Comparison of ENCODE assay signal across 14 cellular contexts in genomic region chrX:53251307-53251706, GRCh38.
"Had no signal": no experiment of that assay in that cellular context is flagged by ENCODE, and none has a peak within 500 bp of the region (broad histone marks: within the 10 kb centered on the region; RNA-seq: fewer than 3 reads in every experiment).

No MANE protein-coding gene starts in this region.

- H3K9me3 ChIP-seq: ascending aorta, testis, upper lobe of right lung had no signal

- H3K27me3 ChIP-seq: ascending aorta, testis, upper lobe of right lung had no signal

- DNase-seq: activated CD4-positive, alpha-beta T cell treated with anti-CD3 and anti-CD28 coated beads for 1 hour; activated CD4-positive, alpha-beta T cell treated with anti-CD3 and anti-CD28 coated beads, Interleukin-2, amount 50 U/mL, for 4 hours; activated naive CD4-positive, alpha-beta T cell treated with Interleukin-2 at 50 U/mL for 16 hours; activated naive CD8-positive, alpha-beta T cell treated with anti-CD3 and anti-CD28 coated beads, Interleukin-2, amount 50 U/mL, for 24 hours; erythroblast; head of caudate nucleus; kidney glomerular epithelial cell; left ventricle myocardium superior; natural killer cell; nucleus accumbens; testis; upper lobe of right lung had no signal

- H3K27ac ChIP-seq: ascending aorta, testis, upper lobe of right lung had no signal

- H3K4me3 ChIP-seq: ascending aorta, testis, upper lobe of right lung had no signal

- H3K36me3 ChIP-seq: upper lobe of right lung had no signal

- H3K4me1 ChIP-seq: ascending aorta, testis, upper lobe of right lung had no signal

- ATAC-seq: activated naive CD8-positive, alpha-beta T cell treated with anti-CD3 and anti-CD28 coated beads, Interleukin-2, amount 50 U/mL, for 24 hours; activated T-helper 17 cell treated with anti-CD3 and anti-CD28 coated beads, Interleukin-2, amount 50 U/mL, for 72 hours; left ventricle myocardium superior; natural killer cell; upper lobe of right lung had no signal
